15 cellular contexts compared by ENCODE assay signal in genomic region chr5:169050146-169050571, GRCh38.
DNase-seq lines count a peak whose midpoint lies in the region; ATAC-seq, FAIRE-seq and TF ChIP-seq lines count a peak whose summit lies in the region.
"Had no signal": no experiment of that assay in that cellular context is flagged by ENCODE, and none has a peak within 500 bp of the region (broad histone marks: within the 10 kb centered on the region; RNA-seq: fewer than 3 reads in every experiment).

No MANE protein-coding gene starts in this region.

- H2AFZ ChIP-seq in ACC112 (ENCODE audit: low read length, unreplicated experiment) (no peak overlapping the region), mammary epithelial cell (ENCODE audit: low read depth, low read length) (peak overlapping the region; percentile 72)

- no peak for TF ChIP-seq POLR2A in GM12891 (IDR thresholded peaks at IDR 0.05; ENCODE audit: low read depth, low read length)

- H3K4me2 ChIP-seq in mammary epithelial cell (ENCODE audit: insufficient read depth, low read depth, low read length): no peak overlapping the region

- H3K4me3 ChIP-seq in ACC112 (ENCODE audit: low read depth, low read length) (no peak overlapping the region), mammary epithelial cell (replicated peaks in 1 of 3; ENCODE audit: insufficient read depth in 1 of 3, low read depth in 2 of 3, low read length in 3 of 3) (no peak overlapping the region), mesodermal cell (ENCODE audit: extremely low read depth, insufficient read depth, low read length, poor library complexity, severe bottlenecking) (no peak overlapping the region)
- H3K4me3 ChIP-seq: Peyer's patch had no signal

- no peak for FAIRE-seq in GM12891 (lab: Jason Lieb, UNC)

- no peaks in the 10 kb centered on the region for H3K36me3 ChIP-seq in ACC112 (ENCODE audit: insufficient read depth, low read length)
- no peaks in the 10 kb centered on the region for H3K36me3 ChIP-seq in mammary epithelial cell (ENCODE audit: insufficient read depth, low read length)
- no peaks in the 10 kb centered on the region for H3K36me3 ChIP-seq in mesodermal cell (ENCODE audit: control insufficient read depth, insufficient read depth, low read length)
- H3K36me3 ChIP-seq: neutrophil, Peyer's patch had no signal

- no peaks in the 10 kb centered on the region for H3K27me3 ChIP-seq in ACC112 (ENCODE audit: insufficient read depth, low read length)
- no peaks in the 10 kb centered on the region for H3K27me3 ChIP-seq in mammary epithelial cell (ENCODE audit: insufficient read depth, low read length)
- H3K27me3 ChIP-seq: neutrophil, Peyer's patch had no signal

- no peak for ATAC-seq in HG03378 (IDR thresholded peaks at IDR 0.05; ENCODE audit: unreplicated experiment)
- ATAC-seq: effector memory CD8-positive, alpha-beta T cell; left lobe of liver had no signal

- intact Hi-C loops in mammary epithelial cell (cut with micrococcal nuclease): no loop called here

- H3K9me3 ChIP-seq in mammary epithelial cell (replicated peaks; ENCODE audit: insufficient read depth, low read length) (no peaks in the 10 kb centered on the region), mesodermal cell (ENCODE audit: control insufficient read depth, low read length) (no peaks in the 10 kb centered on the region)
- H3K9me3 ChIP-seq: neutrophil, Peyer's patch had no signal

- H3K27ac ChIP-seq in ACC112 (ENCODE audit: low read depth, low read length): peak overlapping the region; percentile 47
- peak overlapping the region; percentile 26 for H3K27ac ChIP-seq in mammary epithelial cell (ENCODE audit: insufficient read depth, low read depth, low read length)
- H3K27ac ChIP-seq in mesodermal cell (ENCODE audit: low read depth, low read length, severe bottlenecking): peak overlapping the region; percentile 74
- H3K27ac ChIP-seq: neutrophil, Peyer's patch had no signal

- H3K4me1 ChIP-seq in ACC112 (ENCODE audit: control insufficient read depth, insufficient read depth, low read length, unreplicated experiment) (peaks cover 20% of the 10 kb centered on the region), mammary epithelial cell (ENCODE audit: insufficient read depth, low read length) (peaks cover 14% of the 10 kb centered on the region), mesodermal cell (ENCODE audit: control insufficient read depth, insufficient read depth, low read length, poor library complexity, severe bottlenecking) (peaks cover 33% of the 10 kb centered on the region)
- H3K4me1 ChIP-seq: Peyer's patch had no signal

- H3K79me2 ChIP-seq in ACC112 (ENCODE audit: control insufficient read depth, insufficient read depth, low read length, unreplicated experiment) (no peaks in the 10 kb centered on the region), mammary epithelial cell (ENCODE audit: insufficient read depth, low read length) (no peaks in the 10 kb centered on the region)

- H4K20me1 ChIP-seq in mammary epithelial cell (ENCODE audit: insufficient read depth, low read length): no peaks in the 10 kb centered on the region

- peak; percentile 6 for DNase-seq in LoVo (ENCODE audit: low spot score)
- peak; percentile 73 for DNase-seq in mammary epithelial cell
- no peak for DNase-seq in activated naive CD4-positive, alpha-beta T cell treated with Interleukin-2 at 50 U/mL for 16 hours
- no peak for DNase-seq in GM12891 (ENCODE audit: insufficient read length, low spot score)
- DNase-seq in NCI-H446 (lab: John Stamatoyannopoulos, UW): no peak
- DNase-seq: activated CD4-positive, alpha-beta memory T cell treated with anti-CD3 and anti-CD28 coated beads, Interleukin-2, amount 10 ng/mL, durations not matched to agents 7 days and 5 days; effector memory CD8-positive, alpha-beta T cell; NCI-H1417 treated with DMSO at 0.1 percent for 48 hours; NCI-H524; Peyer's patch had no signal

- WGBS in mammary epithelial cell (ENCODE audit: low coverage, missing lambda C conversion rate): 4% methylated on average over 2 of the region's 2 CpGs
- WGBS in mesodermal cell (ENCODE audit: insufficient coverage in 2 of 2), 2 experiments: 78 to 93% methylated on average over 1 to 2 of the region's 2 CpGs

- no peak for TF ChIP-seq CTCF in mammary epithelial cell (conservative IDR thresholded peaks at IDR 0.05 in 1 of 2, IDR thresholded peaks at IDR 0.05 in 1 of 2; ENCODE audit: extremely low read depth in 1 of 2, insufficient read depth in 1 of 2, low read depth in 1 of 2, low read length in 2 of 2)

- CTCF ChIA-PET in mammary epithelial cell (lab: Charles Lee; ENCODE audit: low non-redundant PET): no interaction called here

- in situ Hi-C loops in mammary epithelial cell (cut with MboI; ENCODE audit: low sequenced_read_pairs in 2 of 2): no loop called here

- dilution Hi-C loops in mammary epithelial cell (cut with HindIII; ENCODE audit: low sequenced_read_pairs): no loop called here

- no TSS peak for BruUV-seq in mammary epithelial cell (replicated peaks; lab: Mats Ljungman, UMichigan)

- H3K9ac ChIP-seq in mammary epithelial cell (ENCODE audit: insufficient read depth, low read length): no peak overlapping the region

TF ChIP-seq in GM12891, 5 proteins besides CTCF, POLR2A, EP300 and RAD21:
- TF ChIP-seq SPI1 (IDR thresholded peaks at IDR 0.05; ENCODE audit: low read depth, low read length): no peak
- no peak for TF ChIP-seq PAX5 (IDR thresholded peaks at IDR 0.05; ENCODE audit: insufficient read depth, low read length, severe bottlenecking)
- TF ChIP-seq POLR2AphosphoS5 (IDR thresholded peaks at IDR 0.05; ENCODE audit: low read depth, low read length): no peak
- TF ChIP-seq POU2F2 (IDR thresholded peaks at IDR 0.05; ENCODE audit: low read depth, low read length): no peak
- TF ChIP-seq TAF1 (IDR thresholded peaks at IDR 0.05; ENCODE audit: low read depth, low read length): no peak

Comparison
In these comparisons a context has a peak if more than half of its experiments do, and no peak if none do; other contexts are left out.
1. DNase-seq: peak in LoVo (single experiment) and mammary epithelial cell (single experiment); none in activated naive CD4-positive, alpha-beta T cell treated with Interleukin-2 at 50 U/mL for 16 hours (single experiment), GM12891 (single experiment) and NCI-H446 (0 of 2).
2. Peak in every context shown above with its lines, with median percentiles within 50 percentile points of each other: H3K27ac ChIP-seq.